Comparison of ENCODE assay signal across 2 cellular contexts in genomic region chr21:42615377-42615776, GRCh38.
TF ChIP-seq lines count a peak whose summit lies in the region.

No MANE protein-coding gene starts in this region.

TF ChIP-seq in K562, 482 proteins besides CTCF, POLR2A, EP300 and RAD21:
- TF ChIP-seq HBP1 (CRISPR knock-in tag; IDR thresholded peaks at IDR 0.05) = peak; percentile 34; the same call in 1 of the 2 replicates
- peak; percentile 15 for TF ChIP-seq PHF20 (IDR thresholded peaks at IDR 0.05; ENCODE audit: partially characterized antibody)

TF ChIP-seq in HepG2, 621 proteins besides CTCF, POLR2A, EP300 and RAD21:
- TF ChIP-seq HNRNPLL (IDR thresholded peaks at IDR 0.05; ENCODE audit: low read depth, low read length, poor library complexity, severe bottlenecking) (peak; percentile 20), HNRNPL (IDR thresholded peaks at IDR 0.05; ENCODE audit: low read depth, low read length) (peak; percentile 83), ZNF646 (CRISPR knock-in tag; IDR thresholded peaks at IDR 0.05) (peak; percentile 95; the same call in 1 of the 2 replicates), CHD4 (IDR thresholded peaks at IDR 0.05; ENCODE audit: borderline replicate concordance, low read length) (0 out of 2 replicates have a peak, but pooled peaks have one; percentile 20)
